In genomic region chr2:5493256-5493655, GRCh38 we compare ENCODE assay signal across 23 cellular contexts.
"Had no signal": no experiment of that assay in that cellular context is flagged by ENCODE, and none has a peak within 500 bp of the region (broad histone marks: within the 10 kb centered on the region; RNA-seq: fewer than 3 reads in every experiment).

No MANE protein-coding gene starts in this region.

- H3K4me1 ChIP-seq: Peyer's patch, SJCRH30 had no signal

- H3K27me3 ChIP-seq: Peyer's patch had no signal

- H3K27ac ChIP-seq: Peyer's patch, SJCRH30 had no signal

- DNase-seq: KBM-7; MV-4-11; NCI-H1048; NCI-H1105; NCI-H1417; NCI-H1436 treated with DMSO at 0.1 percent for 48 hours; NCI-H1694 treated with DMSO at 0.1 percent for 48 hours; NCI-H1930; NCI-H2081; NCI-H2107; NCI-H2227 treated with DMSO at 0.1 percent for 48 hours; NCI-H446; NCI-H510A; NCI-H524 treated with DMSO at 0.1 percent for 48 hours; NCI-H69; NCI-H774; NK-92 treated with Interleukin-12 subunit alpha and Interleukin-12 subunit beta, amount 100 ng/mL, for 24 hours; PC-3; Peyer's patch; SHP77 treated with DMSO at 0.1 percent for 48 hours had no signal

- H3K36me3 ChIP-seq: Peyer's patch, SJCRH30 had no signal

- ATAC-seq: PC-3, Right ventricle myocardium inferior, SK-N-SH treated with all-trans-retinoic acid at 6 μM for 48 hours had no signal

- H3K4me3 ChIP-seq: Peyer's patch, SJCRH30 had no signal
